ENCODE assay signal across 29 cellular contexts in genomic region chr6:65671922-65672321, GRCh38. TPM values are rescaled to one million over a fixed set of nuclear protein-coding genes. Genes with fewer than 3 reads are reported as not detected.
DNase-seq lines count a peak whose midpoint lies in the region; ATAC-seq and TF ChIP-seq lines count a peak whose summit lies in the region.
"Had no signal": no experiment of that assay in that cellular context is flagged by ENCODE, and none has a peak within 500 bp of the region (broad histone marks: within the 10 kb centered on the region; RNA-seq: fewer than 3 reads in every experiment).

No MANE protein-coding gene starts in this region.

- H3K9ac ChIP-seq in mammary epithelial cell (ENCODE audit: insufficient read depth, low read length): no peak overlapping the region
- H3K9ac ChIP-seq: BLaER1, KMS-11 had no signal

- BruUV-seq in MCF 10A (replicated peaks; lab: Mats Ljungman, UMichigan) (no TSS peak), mammary epithelial cell (replicated peaks; lab: Mats Ljungman, UMichigan) (no TSS peak)

- H3K9me3 ChIP-seq in mammary epithelial cell (replicated peaks; ENCODE audit: insufficient read depth, low read length) (peaks cover 9% of the 10 kb centered on the region), upper lobe of right lung (no peaks in the 10 kb centered on the region)
- H3K9me3 ChIP-seq: BLaER1, Caco-2, ovary had no signal

- no peak overlapping the region for H3K4me3 ChIP-seq in mammary epithelial cell (replicated peaks in 1 of 3; ENCODE audit: insufficient read depth in 1 of 3, low read depth in 2 of 3, low read length in 3 of 3)
- H3K4me3 ChIP-seq in epithelial cell of esophagus (ENCODE audit: low read length): no peak overlapping the region
- no peak overlapping the region for H3K4me3 ChIP-seq in upper lobe of right lung
- H3K4me3 ChIP-seq: BLaER1, ovary, spleen, suprapubic skin, uterus had no signal

- POLR2A ChIA-PET in MCF 10A (lab: Yijun Ruan, JAX): interaction anchor here (0.6 kb wide), 1 partner anchor 49 kb away, joined by 3 read pairs; no protein-coding TSS in a partner anchor

- H3K27me3 ChIP-seq in mammary epithelial cell (ENCODE audit: insufficient read depth, low read length) (no peaks in the 10 kb centered on the region), upper lobe of right lung (no peaks in the 10 kb centered on the region)
- H3K27me3 ChIP-seq: BLaER1, ovary, spleen, suprapubic skin, uterus had no signal

- CTCF ChIA-PET in MCF 10A (lab: Yijun Ruan, JAX): interaction anchor here (0.6 to 0.9 kb wide), 2 partner anchors 9 to 957 kb away, joined by 3 read pairs; no protein-coding TSS in a partner anchor
- CTCF ChIA-PET in mammary epithelial cell (lab: Charles Lee; ENCODE audit: low non-redundant PET): no interaction called here

- DNase-seq in MCF 10A (ENCODE audit: unreplicated experiment) (peak; percentile 16), mammary epithelial cell (no peak), NCI-H1105 (lab: John Stamatoyannopoulos, UW) (peak; percentile 25), epithelial cell of esophagus (ENCODE audit: low read depth) (peak; percentile 63), upper lobe of right lung (no peak), natural killer cell (no peak), left ventricle myocardium superior (no peak)
- no peak for DNase-seq in stimulated activated CD4-positive, alpha-beta T cell treated with anti-CD3 and anti-CD28 coated beads, Interleukin-2, amount 100 ng/mL, for 48 hours
- DNase-seq: ACHN; activated CD4-positive, alpha-beta T cell treated with anti-CD3 and anti-CD28 coated beads for 36 hours; activated gamma-delta T cell treated with Interleukin-2 at 50 U/mL for 16 hours; activated naive CD8-positive, alpha-beta T cell treated with anti-CD3 and anti-CD28 coated beads, Interleukin-2, amount 50 U/mL, for 24 hours; activated T-cell treated with anti-CD3 and anti-CD28 coated beads, Interleukin-2, amount 50 U/mL, for 24 hours; Caco-2; NCI-H2029; NCI-H510A; ovary; spleen; stimulated activated CD4-positive, alpha-beta T cell treated with anti-CD3 and anti-CD28 coated beads, Interleukin-4, amount 100 ng/mL, for 1 hour; uterus had no signal

- no peaks in the 10 kb centered on the region for H3K36me3 Mint-ChIP-seq in MCF 10A (ENCODE audit: insufficient read depth, unreplicated experiment)
- H3K36me3 Mint-ChIP-seq in natural killer cell: peaks cover 32% of the 10 kb centered on the region
- H3K36me3 Mint-ChIP-seq: stimulated activated memory B cell treated with anti-CD40 and anti-IgM and Interleukin-4, amounts not matched to agents 10 μg/mL and 1 μg/mL and 100 μg/mL, for 72 hours had no signal

- intact Hi-C loops in MCF 10A (cut with micrococcal nuclease): no loop called here
- intact Hi-C loops in mammary epithelial cell (cut with micrococcal nuclease): no loop called here
- intact Hi-C loops in upper lobe of right lung (cut with DNase I): no loop called here
- intact Hi-C loops in natural killer cell (cut with micrococcal nuclease): no loop called here
- intact Hi-C loops in left ventricle myocardium superior (cut with micrococcal nuclease): no loop called here

- no peaks in the 10 kb centered on the region for H3K36me3 ChIP-seq in mammary epithelial cell (ENCODE audit: insufficient read depth, low read length)
- no peaks in the 10 kb centered on the region for H3K36me3 ChIP-seq in upper lobe of right lung
- H3K36me3 ChIP-seq: BLaER1, ovary, spleen, suprapubic skin, uterus had no signal

- no peaks in the 10 kb centered on the region for H4K20me1 ChIP-seq in mammary epithelial cell (ENCODE audit: insufficient read depth, low read length)
- H4K20me1 ChIP-seq: BLaER1 had no signal

- H3K9me3 Mint-ChIP-seq in MCF 10A (ENCODE audit: unreplicated experiment) (peaks cover 24% of the 10 kb centered on the region), natural killer cell (peaks cover 27 to 34% of the 10 kb centered on the region in 2 donors)

- in situ Hi-C loops in mammary epithelial cell (cut with MboI; ENCODE audit: low sequenced_read_pairs in 2 of 2): no loop called here

- H3K4me3 Mint-ChIP-seq in MCF 10A (ENCODE audit: unreplicated experiment): no peak overlapping the region
- no peak overlapping the region for H3K4me3 Mint-ChIP-seq in natural killer cell
- H3K4me3 Mint-ChIP-seq: activated CD4-positive, alpha-beta T cell treated with anti-CD3 and anti-CD28 coated beads for 36 hours; activated naive CD8-positive, alpha-beta T cell treated with anti-CD3 and anti-CD28 coated beads, Interleukin-2, amount 50 U/mL, for 24 hours; activated T-cell treated with anti-CD3 and anti-CD28 coated beads, Interleukin-2, amount 50 U/mL, for 24 hours; nephron; stimulated activated memory B cell treated with anti-CD40 and anti-IgM and Interleukin-4, amounts not matched to agents 10 μg/mL and 1 μg/mL and 100 μg/mL, for 72 hours had no signal

- dilution Hi-C loops in mammary epithelial cell (cut with HindIII; ENCODE audit: low sequenced_read_pairs): no loop called here

- H3K4me1 ChIP-seq in mammary epithelial cell (ENCODE audit: insufficient read depth, low read length): no peaks in the 10 kb centered on the region
- no peaks in the 10 kb centered on the region for H3K4me1 ChIP-seq in upper lobe of right lung
- H3K4me1 ChIP-seq: Caco-2, spleen, uterus had no signal

- H3K4me1 Mint-ChIP-seq in MCF 10A (ENCODE audit: insufficient read depth, unreplicated experiment) (peaks cover 26% of the 10 kb centered on the region), natural killer cell (no peaks in the 10 kb centered on the region)
- H3K4me1 Mint-ChIP-seq: activated CD4-positive, alpha-beta T cell treated with anti-CD3 and anti-CD28 coated beads for 36 hours; activated naive CD8-positive, alpha-beta T cell treated with anti-CD3 and anti-CD28 coated beads, Interleukin-2, amount 50 U/mL, for 24 hours; nephron; stimulated activated memory B cell treated with anti-CD40 and anti-IgM and Interleukin-4, amounts not matched to agents 10 μg/mL and 1 μg/mL and 100 μg/mL, for 72 hours had no signal

- H3K4me2 ChIP-seq in mammary epithelial cell (ENCODE audit: insufficient read depth, low read depth, low read length): no peak overlapping the region
- H3K4me2 ChIP-seq: BLaER1, KMS-11 had no signal

- peak; percentile 51 for ATAC-seq in upper lobe of right lung
- ATAC-seq in natural killer cell: no peak
- ATAC-seq in left ventricle myocardium superior: no peak
- ATAC-seq: activated CD4-positive, alpha-beta T cell treated with anti-CD3 and anti-CD28 coated beads for 36 hours; activated naive CD8-positive, alpha-beta T cell treated with anti-CD3 and anti-CD28 coated beads, Interleukin-2, amount 50 U/mL, for 24 hours; left lobe of liver; stimulated activated memory B cell treated with anti-CD40 and anti-IgM and Interleukin-4, amounts not matched to agents 10 μg/mL and 1 μg/mL and 100 μg/mL, for 72 hours had no signal

- H3K79me2 ChIP-seq in mammary epithelial cell (ENCODE audit: insufficient read depth, low read length): no peaks in the 10 kb centered on the region

- H2AFZ ChIP-seq in mammary epithelial cell (ENCODE audit: low read depth, low read length): no peak overlapping the region

- H3K27ac Mint-ChIP-seq in MCF 10A (ENCODE audit: low read depth, unreplicated experiment) (no peak overlapping the region), natural killer cell (no peak overlapping the region)
- H3K27ac Mint-ChIP-seq: activated CD4-positive, alpha-beta T cell treated with anti-CD3 and anti-CD28 coated beads for 36 hours; activated naive CD8-positive, alpha-beta T cell treated with anti-CD3 and anti-CD28 coated beads, Interleukin-2, amount 50 U/mL, for 24 hours; activated T-cell treated with anti-CD3 and anti-CD28 coated beads, Interleukin-2, amount 50 U/mL, for 24 hours; nephron; stimulated activated memory B cell treated with anti-CD40 and anti-IgM and Interleukin-4, amounts not matched to agents 10 μg/mL and 1 μg/mL and 100 μg/mL, for 72 hours had no signal

- no peaks in the 10 kb centered on the region for H3K27me3 Mint-ChIP-seq in MCF 10A (ENCODE audit: insufficient read depth, unreplicated experiment)
- no peaks in the 10 kb centered on the region for H3K27me3 Mint-ChIP-seq in natural killer cell (ENCODE audit: low read depth in 2 of 2)
- H3K27me3 Mint-ChIP-seq: activated CD4-positive, alpha-beta T cell treated with anti-CD3 and anti-CD28 coated beads for 36 hours; activated naive CD8-positive, alpha-beta T cell treated with anti-CD3 and anti-CD28 coated beads, Interleukin-2, amount 50 U/mL, for 24 hours; activated T-cell treated with anti-CD3 and anti-CD28 coated beads, Interleukin-2, amount 50 U/mL, for 24 hours; stimulated activated memory B cell treated with anti-CD40 and anti-IgM and Interleukin-4, amounts not matched to agents 10 μg/mL and 1 μg/mL and 100 μg/mL, for 72 hours had no signal

- no peak for TF ChIP-seq CTCF in MCF 10A (IDR thresholded peaks at IDR 0.05; ENCODE audit: unreplicated experiment)
- no peak for TF ChIP-seq CTCF in mammary epithelial cell (conservative IDR thresholded peaks at IDR 0.05 in 1 of 2, IDR thresholded peaks at IDR 0.05 in 1 of 2; ENCODE audit: extremely low read depth in 1 of 2, insufficient read depth in 1 of 2, low read depth in 1 of 2, low read length in 2 of 2)
- TF ChIP-seq CTCF in epithelial cell of esophagus (IDR thresholded peaks at IDR 0.05; ENCODE audit: insufficient read depth, low read depth, low read length, missing control alignments): no peak
- TF ChIP-seq CTCF in upper lobe of right lung (IDR thresholded peaks at IDR 0.05): no peak
- TF ChIP-seq CTCF in natural killer cell (IDR thresholded peaks at IDR 0.05): no peak

- WGBS in mammary epithelial cell (ENCODE audit: low coverage, missing lambda C conversion rate): 0% methylated on average over 1 of the region's 1 CpG

- H3K27ac ChIP-seq in mammary epithelial cell (ENCODE audit: insufficient read depth, low read depth, low read length) (no peak overlapping the region), upper lobe of right lung (no peak overlapping the region)
- H3K27ac ChIP-seq: BLaER1, KMS-11, ovary, spleen, suprapubic skin, uterus had no signal

RNA-seq across cellular contexts. Expression of gene EYS, which starts 35.1 kb away (rescaled TPM):
- total RNA-seq in MCF 10A (2022): 1.5 and 1.6 TPM in 2 replicates
- total RNA-seq in mammary epithelial cell: under 1 TPM; under 0.01 to 0.05 TPM
- polyA plus RNA-seq in mammary epithelial cell: 0.14 TPM
- polyA minus RNA-seq in mammary epithelial cell: not detected
- not detected for total RNA-seq in upper lobe of right lung
- under 1 TPM in 1 of 3 donors, not detected in 2; 0.55 TPM for total RNA-seq in natural killer cell
- not detected for total RNA-seq in left ventricle myocardium superior
- total RNA-seq: activated CD4-positive, alpha-beta T cell treated with anti-CD3 and anti-CD28 coated beads for 36 hours; activated CD8-positive, alpha-beta memory T cell treated with anti-CD3 and anti-CD28 coated beads for 36 hours; Caco-2; G401; suprapubic skin; T-helper 1 cell treated with Interleukin-12 subunit alpha and Interleukin-12 subunit beta and Interleukin-4 antibody, amounts not matched to agents 30 ng/mL and 1 ng/mL, for 36 hours had no signal

Comparison
In these comparisons a context has a peak if more than half of its experiments do, and no peak if none do; other contexts are left out.
1. DNase-seq: peak in MCF 10A (single experiment), NCI-H1105 (single experiment) and epithelial cell of esophagus (single experiment); none in mammary epithelial cell (single experiment), upper lobe of right lung (single experiment), stimulated activated CD4-positive, alpha-beta T cell treated with anti-CD3 and anti-CD28 coated beads, Interleukin-2, amount 100 ng/mL, for 48 hours (0 of 2), natural killer cell (single experiment) and left ventricle myocardium superior (single experiment).